ENCODE assay signal across 21 cellular contexts in genomic region chr12:105440037-105440664, GRCh38.
DNase-seq lines count a peak whose midpoint lies in the region; ATAC-seq, FAIRE-seq and TF ChIP-seq lines count a peak whose summit lies in the region.
"Had no signal": no experiment of that assay in that cellular context is flagged by ENCODE, and none has a peak within 500 bp of the region (broad histone marks: within the 10 kb centered on the region; RNA-seq: fewer than 3 reads in every experiment).

No MANE protein-coding gene starts in this region.

- CTCF ChIA-PET in HEK293 (lab: Yijun Ruan, JAX): no interaction called here
- CTCF ChIA-PET in K562 (lab: Yijun Ruan, JAX; ENCODE audit: low intra/inter-chr PET ratio): no interaction called here

- DNase-seq in K562 (ENCODE audit: extremely low read depth in 1 of 4, low spot score in 3 of 4) (no peak), naive B cell (no peak), Peyer's patch (no peak), kidney glomerular epithelial cell (lab: John Stamatoyannopoulos, UW) (no peak)
- DNase-seq: 8988T; ACHN; AML-193; BE2C; C1 segment of cervical spinal cord; Caco-2; CD4-positive, alpha-beta memory T cell; DMS153; DND-41; GOT3 had no signal

- POLR2A ChIA-PET in HEK293 (lab: Yijun Ruan, JAX): no interaction called here
- POLR2A ChIA-PET in K562 (lab: Yijun Ruan, JAX): no interaction called here

- no peak overlapping the region for H3K4me2 ChIP-seq in K562 (ENCODE audit: insufficient read depth, low read length)
- H3K4me2 ChIP-seq: A549 had no signal

- H3K4me1 ChIP-seq in HEK293 (ENCODE audit: control insufficient read depth, insufficient read depth, low read length) (0 out of 2 replicates have a peak, but pooled peaks cover 2% of the 10 kb centered on the region), K562 (replicated peaks in 1 of 2; ENCODE audit: control insufficient read depth in 2 of 2, insufficient read depth in 2 of 2, low read length in 2 of 2) (no peaks in the 10 kb centered on the region), Peyer's patch (no peaks in the 10 kb centered on the region)
- H3K4me1 ChIP-seq: BE2C had no signal

- peak overlapping the region in 1 of 6 donors; percentile 80 for H3K27ac Mint-ChIP-seq in naive B cell
- H3K27ac Mint-ChIP-seq: CD4-positive, alpha-beta memory T cell had no signal

- TF ChIP-seq POLR2A in K562 (conservative IDR thresholded peaks at IDR 0.05) (no peak), Peyer's patch (IDR thresholded peaks at IDR 0.05) (no peak)

- no peak overlapping the region for H3K4me3 ChIP-seq in HEK293 (ENCODE audit: low read depth, low read length)
- H3K4me3 ChIP-seq in K562: no peak overlapping the region
- no peak overlapping the region for H3K4me3 ChIP-seq in Peyer's patch
- H3K4me3 ChIP-seq: A549, HAP-1 had no signal

- WGBS in K562 (ENCODE audit: insufficient coverage, low coverage, missing lambda C conversion rate): 0% methylated on average over 1 of the region's 1 CpG

- H3K36me3 ChIP-seq in HEK293 (ENCODE audit: control insufficient read depth in 2 of 2, insufficient read depth in 1 of 2, low read length in 2 of 2): no peaks in the 10 kb centered on the region
- no peaks in the 10 kb centered on the region for H3K36me3 ChIP-seq in K562 (ENCODE audit: control insufficient read depth, insufficient read depth, low read length)
- no peaks in the 10 kb centered on the region for H3K36me3 ChIP-seq in Peyer's patch
- H3K36me3 ChIP-seq: BE2C, HAP-1 had no signal

- H3K27ac ChIP-seq in HEK293 (ENCODE audit: extremely low read depth, low read depth, low read length) (no peak overlapping the region), K562 (ENCODE audit: extremely low read depth, low read depth, low read length) (no peak overlapping the region), Peyer's patch (no peak overlapping the region)
- H3K27ac ChIP-seq: A549 had no signal

- intact Hi-C loops in K562 (cut with micrococcal nuclease): no loop called here

- no peak for TF ChIP-seq RAD21 in K562 (CRISPR knock-in tag; conservative IDR thresholded peaks at IDR 0.05 in 1 of 2, IDR thresholded peaks at IDR 0.05 in 1 of 2)

- TF ChIP-seq CTCF in HEK293 (tag by site-specific recombination; IDR thresholded peaks at IDR 0.05) (no peak), K562 (IDR thresholded peaks at IDR 0.05 in 2 of 3, conservative IDR thresholded peaks at IDR 0.05 in 1 of 3; ENCODE audit: insufficient read depth in 2 of 3, low read depth in 1 of 3, low read length in 3 of 3) (no peak), Peyer's patch (IDR thresholded peaks at IDR 0.05) (no peak)

- H2AFZ ChIP-seq in K562 (ENCODE audit: low read depth, low read length): no peak overlapping the region

- H3K79me2 ChIP-seq in K562 (ENCODE audit: control insufficient read depth, insufficient read depth, low read length): no peaks in the 10 kb centered on the region

- H3K9ac ChIP-seq in K562 (ENCODE audit: insufficient read depth in 1 of 2, low read depth in 2 of 2, low read length in 2 of 2): no peak overlapping the region

- in situ Hi-C loops in K562 (cut with MboI): no loop called here

- BruUV-seq in K562 (replicated peaks; lab: Mats Ljungman, UMichigan): no TSS peak

- peaks cover 10 to 27% (median 21%) of the 10 kb centered on the region in 7 donors for H3K9me3 Mint-ChIP-seq in naive B cell

- H3K9me3 ChIP-seq in HEK293 (ENCODE audit: control insufficient read depth, insufficient read depth, low read depth, low read length) (no peaks in the 10 kb centered on the region), K562 (replicated peaks; ENCODE audit: control insufficient read depth, insufficient read depth, low read depth, low read length) (no peaks in the 10 kb centered on the region), Peyer's patch (no peaks in the 10 kb centered on the region)
- H3K9me3 ChIP-seq: BE2C, HAP-1 had no signal

- no peak for TF ChIP-seq EP300 in K562 (IDR thresholded peaks at IDR 0.05; ENCODE audit: low read length)

- ATAC-seq in K562 (no peak), naive B cell (ENCODE audit: low read depth in 2 of 2) (peak; percentile 53 to 55), HG03108 (IDR thresholded peaks at IDR 0.05; ENCODE audit: unreplicated experiment) (no peak), esophagus mucosa (no peak)
- ATAC-seq: A549 had no signal

- no peaks in the 10 kb centered on the region for H3K27me3 ChIP-seq in K562 (ENCODE audit: control insufficient read depth in 2 of 2, insufficient read depth in 2 of 2, low read length in 2 of 2)
- no peaks in the 10 kb centered on the region for H3K27me3 ChIP-seq in Peyer's patch
- H3K27me3 ChIP-seq: BE2C had no signal

- H3K4me1 Mint-ChIP-seq in naive B cell: peaks cover 7 to 12% (median 8%) of the 10 kb centered on the region in 3 donors
- H3K4me1 Mint-ChIP-seq: CD4-positive, alpha-beta memory T cell had no signal

- FAIRE-seq in K562 (lab: Jason Lieb, UNC): no peak
- FAIRE-seq: A549, GM12892, H54 had no signal

- no peaks in the 10 kb centered on the region for H3K9me1 ChIP-seq in K562 (ENCODE audit: control insufficient read depth, insufficient read depth, low read length)

- no peaks in the 10 kb centered on the region for H3K36me3 Mint-ChIP-seq in naive B cell

- H4K20me1 ChIP-seq in K562 (replicated peaks; ENCODE audit: control insufficient read depth, insufficient read depth, low read length): no peaks in the 10 kb centered on the region

- peaks cover 16 to 37% (median 36%) of the 10 kb centered on the region in 3 donors for H3K27me3 Mint-ChIP-seq in naive B cell

- H3K4me3 Mint-ChIP-seq in naive B cell: no peak overlapping the region
- H3K4me3 Mint-ChIP-seq: CD4-positive, alpha-beta memory T cell had no signal

TF ChIP-seq in HEK293, 187 proteins besides CTCF, POLR2A, EP300 and RAD21:
- TF ChIP-seq ZBTB11 (tag by site-specific recombination; conservative IDR thresholded peaks at IDR 0.05; ENCODE audit: low read depth): no peak
- TF ChIP-seq ZNF707 (tag by site-specific recombination; IDR thresholded peaks at IDR 0.05): peak; percentile 87

TF ChIP-seq in K562, 482 proteins besides CTCF, POLR2A, EP300 and RAD21:
- TF ChIP-seq ZNF707 (CRISPR knock-in tag; conservative IDR thresholded peaks at IDR 0.05) (peak; percentile 82), RHOXF2B (CRISPR knock-in tag; conservative IDR thresholded peaks at IDR 0.05) (no peak)

Comparison
In these comparisons a context has a peak if more than half of its experiments do, and no peak if none do; other contexts are left out.
1. ATAC-seq: peak in naive B cell (2 of 2); none in K562 (single experiment), HG03108 (single experiment) and esophagus mucosa (single experiment).
2. Of the 44 proteins assayed by ChIP-seq in both K562 and HEK293: peak only in K562: none; only in HEK293: none; in both: ZNF707; in neither: 43.